6 cellular contexts compared by ENCODE assay signal in the genomic region with DNA sequence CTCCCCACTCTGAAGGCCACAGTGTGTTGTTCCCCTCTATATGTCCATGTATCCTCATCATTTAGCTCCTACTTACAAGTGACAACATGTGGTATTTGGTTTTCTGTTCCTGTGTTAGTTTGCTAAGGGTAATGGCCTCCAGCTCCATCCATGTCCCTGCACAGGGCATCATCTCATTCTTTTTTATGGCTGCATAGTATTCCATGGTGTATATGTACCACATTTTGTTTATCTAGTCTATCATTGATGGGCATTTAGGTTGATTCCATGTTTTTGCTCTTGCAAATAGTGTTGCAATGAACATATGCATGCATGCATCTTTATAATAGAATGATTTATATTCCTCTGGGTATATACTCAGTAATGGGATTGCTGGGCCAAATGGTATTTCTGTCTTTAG.
A peak's percentile ranks its signal among the peaks of the same experiment; 100 is the strongest.
DNase-seq lines count a peak whose midpoint lies in the region; ATAC-seq, FAIRE-seq and TF ChIP-seq lines count a peak whose summit lies in the region.
"Not testable (repeated sequence)": the region's sequence is repeated elsewhere in the genome, so short reads cannot be mapped to it uniquely, and the experiment has no call there.

No MANE protein-coding gene starts in this region.

- not testable (repeated sequence) for H3K9me3 ChIP-seq in HEK293 (ENCODE audit: control insufficient read depth, insufficient read depth, low read depth, low read length); RWPE2 (ENCODE audit: severe bottlenecking); K562 (replicated peaks; ENCODE audit: control insufficient read depth, insufficient read depth, low read depth, low read length)
- H3K9me3 ChIP-seq in endodermal cell (ENCODE audit: control insufficient read depth, low read length) = peaks cover 13% of the 10 kb centered on the region

- H3K4me2 ChIP-seq in K562 (ENCODE audit: insufficient read depth, low read length) = not testable (repeated sequence)

- DNase-seq in RWPE2 (ENCODE audit: low spot score); K562 (ENCODE audit: extremely low read depth in 1 of 4, low spot score in 3 of 4); MCF 10A (ENCODE audit: unreplicated experiment); endodermal cell: not testable (repeated sequence)

- not testable (repeated sequence) for H3K4me3 Mint-ChIP-seq in MCF 10A (ENCODE audit: unreplicated experiment); endodermal cell

- TF ChIP-seq POLR2A in K562 (conservative IDR thresholded peaks at IDR 0.05) = not testable (repeated sequence)

- peak overlapping the region; percentile 46 for H3K27ac Mint-ChIP-seq in MCF 10A (ENCODE audit: low read depth, unreplicated experiment)
- H3K27ac Mint-ChIP-seq in endodermal cell = not testable (repeated sequence)

- not testable (repeated sequence) for FAIRE-seq in K562 (lab: Jason Lieb, UNC)

- not testable (repeated sequence) for H3K79me2 ChIP-seq in K562 (ENCODE audit: control insufficient read depth, insufficient read depth, low read length)

- not testable (repeated sequence) for H3K36me3 ChIP-seq in HEK293 (ENCODE audit: control insufficient read depth in 2 of 2, insufficient read depth in 1 of 2, low read length in 2 of 2); RWPE2 (ENCODE audit: low read depth); K562 (ENCODE audit: control insufficient read depth, insufficient read depth, low read length); endodermal cell (ENCODE audit: control insufficient read depth, insufficient read depth, low read length)

- H3K27me3 ChIP-seq in RWPE2 (ENCODE audit: insufficient read depth, poor library complexity, severe bottlenecking); endodermal cell (ENCODE audit: control insufficient read depth, insufficient read depth, low read length, poor library complexity, severe bottlenecking): not testable (repeated sequence)
- peaks cover 0 to 12% of the 10 kb centered on the region in 2 experiments; a peak in 2 of 5 replicates for H3K27me3 ChIP-seq in K562 (ENCODE audit: control insufficient read depth in 2 of 2, insufficient read depth in 2 of 2, low read length in 2 of 2)

- POLR2A ChIA-PET in HEK293 (lab: Yijun Ruan, JAX) = not testable (repeated sequence)
- POLR2A ChIA-PET in K562 (lab: Yijun Ruan, JAX) (interaction anchor here (0.6 to 0.7 kb wide), 2 partner anchors 220 to 451 kb away, joined by 3 to 4 read pairs; partner anchors contain the start of gene RFESD), MCF 10A (lab: Yijun Ruan, JAX) (interaction anchor here (0.8 to 6.0 kb wide), 6 partner anchors 12 to 139 kb away, joined by 3 to 70 read pairs (median 4); no protein-coding TSS in a partner anchor)

- H3K4me1 Mint-ChIP-seq in MCF 10A (ENCODE audit: insufficient read depth, unreplicated experiment) (peaks cover 28% of the 10 kb centered on the region), endodermal cell (peaks cover 57% of the 10 kb centered on the region)

- H3K27ac ChIP-seq in HEK293 (ENCODE audit: extremely low read depth, low read depth, low read length); K562 (ENCODE audit: extremely low read depth, low read depth, low read length); endodermal cell (ENCODE audit: low read depth, low read length): not testable (repeated sequence)
- H3K27ac ChIP-seq in RWPE2 (ENCODE audit: poor library complexity, severe bottlenecking) = peak overlapping the region; percentile 30

- TF ChIP-seq RAD21 in K562 (CRISPR knock-in tag; conservative IDR thresholded peaks at IDR 0.05 in 1 of 2, IDR thresholded peaks at IDR 0.05 in 1 of 2) = not testable (repeated sequence)

- H3K4me1 ChIP-seq in HEK293 (ENCODE audit: control insufficient read depth, insufficient read depth, low read length); K562 (replicated peaks in 1 of 2; ENCODE audit: control insufficient read depth in 2 of 2, insufficient read depth in 2 of 2, low read length in 2 of 2): not testable (repeated sequence)
- peaks cover 33% of the 10 kb centered on the region for H3K4me1 ChIP-seq in RWPE2 (ENCODE audit: insufficient read depth, poor library complexity, severe bottlenecking)
- H3K4me1 ChIP-seq in endodermal cell (ENCODE audit: control insufficient read depth, insufficient read depth, low read length) = peaks cover 29% of the 10 kb centered on the region

- not testable (repeated sequence) for BruUV-seq in K562 (replicated peaks; lab: Mats Ljungman, UMichigan); MCF 10A (replicated peaks; lab: Mats Ljungman, UMichigan)

- not testable (repeated sequence) for TF ChIP-seq EP300 in K562 (IDR thresholded peaks at IDR 0.05; ENCODE audit: low read length)

- not testable (repeated sequence) for H4K20me1 ChIP-seq in K562 (replicated peaks; ENCODE audit: control insufficient read depth, insufficient read depth, low read length)

- not testable (repeated sequence) for H3K9ac ChIP-seq in K562 (ENCODE audit: insufficient read depth in 1 of 2, low read depth in 2 of 2, low read length in 2 of 2); endodermal cell (ENCODE audit: extremely low read depth, low read length, poor library complexity, severe bottlenecking)

- not testable (repeated sequence) for H3K36me3 Mint-ChIP-seq in MCF 10A (ENCODE audit: insufficient read depth, unreplicated experiment); endodermal cell (ENCODE audit: low read depth)

- H3K9me1 ChIP-seq in K562 (ENCODE audit: control insufficient read depth, insufficient read depth, low read length) = not testable (repeated sequence)

- intact Hi-C loops in K562 (cut with micrococcal nuclease); MCF 10A (cut with micrococcal nuclease): not testable (repeated sequence)

- ATAC-seq in RWPE2 (ENCODE audit: low read depth); SK-N-SH treated with all-trans-retinoic acid at 6 μM for 48 hours; K562: not testable (repeated sequence)

- in situ Hi-C loops in K562 (cut with MboI) = not testable (repeated sequence)

- H2AFZ ChIP-seq in K562 (ENCODE audit: low read depth, low read length) = not testable (repeated sequence)

- H3K4me3 ChIP-seq in HEK293 (ENCODE audit: low read depth, low read length); RWPE2 (ENCODE audit: severe bottlenecking); K562: not testable (repeated sequence)
- peak overlapping the region; percentile 25 for H3K4me3 ChIP-seq in endodermal cell (ENCODE audit: low read length)

- CTCF ChIA-PET in HEK293 (lab: Yijun Ruan, JAX); K562 (lab: Yijun Ruan, JAX; ENCODE audit: low intra/inter-chr PET ratio): not testable (repeated sequence)
- CTCF ChIA-PET in MCF 10A (lab: Yijun Ruan, JAX) = interaction anchor here (0.6 to 1.0 kb wide), 2 partner anchors 15 to 24 kb away, joined by 3 read pairs; no protein-coding TSS in a partner anchor

- H3K27me3 Mint-ChIP-seq in MCF 10A (ENCODE audit: insufficient read depth, unreplicated experiment); endodermal cell (ENCODE audit: insufficient read depth): not testable (repeated sequence)

- H3K9me3 Mint-ChIP-seq in MCF 10A (ENCODE audit: unreplicated experiment) (peaks cover 13% of the 10 kb centered on the region), endodermal cell (peaks cover 12% of the 10 kb centered on the region)

- not testable (repeated sequence) for TF ChIP-seq CTCF in HEK293 (tag by site-specific recombination; IDR thresholded peaks at IDR 0.05); RWPE2 (IDR thresholded peaks at IDR 0.05; ENCODE audit: poor library complexity, severe bottlenecking); K562 (IDR thresholded peaks at IDR 0.05 in 2 of 3, conservative IDR thresholded peaks at IDR 0.05 in 1 of 3; ENCODE audit: insufficient read depth in 2 of 3, low read depth in 1 of 3, low read length in 3 of 3); MCF 10A (IDR thresholded peaks at IDR 0.05; ENCODE audit: unreplicated experiment); endodermal cell (conservative IDR thresholded peaks at IDR 0.05)

TF ChIP-seq in HEK293, 187 proteins besides CTCF, POLR2A, EP300 and RAD21:
- peak; percentile 89 for TF ChIP-seq ZNF146 (tag by site-specific recombination; IDR thresholded peaks at IDR 0.05)
- TF ChIP-seq, protein P1, sequence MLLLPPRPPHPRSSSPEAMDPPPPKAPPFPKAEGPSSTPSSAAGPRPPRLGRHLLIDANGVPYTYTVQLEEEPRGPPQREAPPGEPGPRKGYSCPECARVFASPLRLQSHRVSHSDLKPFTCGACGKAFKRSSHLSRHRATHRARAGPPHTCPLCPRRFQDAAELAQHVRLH (tag by site-specific recombination; IDR thresholded peaks at IDR 0.05) = 0 out of 2 replicates have a peak, but pooled peaks have one; percentile 40

TF ChIP-seq in SK-N-SH treated with all-trans-retinoic acid at 6 μM for 48 hours, 23 proteins besides CTCF, POLR2A, EP300 and RAD21:
- peak; percentile 55; the same call in 1 of the 2 replicates for TF ChIP-seq ZNF8 (CRISPR knock-in tag; IDR thresholded peaks at IDR 0.05)

TF ChIP-seq in K562, 482 proteins besides CTCF, POLR2A, EP300 and RAD21:
- TF ChIP-seq ZNF146 (CRISPR knock-in tag; IDR thresholded peaks at IDR 0.05; ENCODE audit: unreplicated experiment) = peak; percentile 61
TF ChIP-seq in K562: peak in this region for 1; not testable (repeated sequence) for 481.
